Comparison of ENCODE assay signal across 23 cellular contexts in the genomic region with DNA sequence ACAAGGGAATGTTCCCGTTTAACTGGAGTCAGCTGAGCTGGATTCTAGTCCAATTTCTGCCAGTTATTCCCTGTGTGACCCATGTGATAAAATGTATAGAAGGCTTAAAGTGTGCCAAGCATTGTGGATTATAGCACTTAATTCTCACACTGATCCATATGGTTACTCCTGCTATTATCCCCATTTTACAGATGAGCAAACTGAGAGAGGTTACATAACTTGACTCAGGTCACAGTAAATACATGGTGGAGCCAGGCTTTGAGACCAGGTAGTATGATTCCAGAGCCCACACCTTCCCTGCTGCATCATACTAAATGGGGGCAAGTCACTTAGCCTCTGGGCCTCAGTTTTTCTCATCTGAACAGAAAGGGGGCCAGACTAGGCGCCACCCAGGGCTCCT. TPM values are rescaled to one million over a fixed set of nuclear protein-coding genes. Genes with fewer than 3 reads are reported as not detected.
A peak's percentile ranks its signal among the peaks of the same experiment; 100 is the strongest.
DNase-seq lines count a peak whose midpoint lies in the region; ATAC-seq, FAIRE-seq and TF ChIP-seq lines count a peak whose summit lies in the region.
"Had no signal": no experiment of that assay in that cellular context is flagged by ENCODE, and none has a peak within 500 bp of the region (broad histone marks: within the 10 kb centered on the region; RNA-seq: fewer than 3 reads in every experiment).

No MANE protein-coding gene starts in this region.

- TF ChIP-seq CTCF in OCI-LY7 (conservative IDR thresholded peaks at IDR 0.05; ENCODE audit: low read length) (no peak), H1 (IDR thresholded peaks at IDR 0.05; ENCODE audit: control extremely low read depth in 1 of 3, insufficient read depth in 1 of 3, low read depth in 1 of 3, low read length in 3 of 3) (no peak), BE2C (IDR thresholded peaks at IDR 0.05; ENCODE audit: low read depth, low read length) (no peak), GM10248 (IDR thresholded peaks at IDR 0.05; ENCODE audit: control extremely low read depth, extremely low read depth, low read depth, missing control alignments) (no peak)

- no peak for TF ChIP-seq RAD21 in H1 (IDR thresholded peaks at IDR 0.05 in 1 of 2, conservative IDR thresholded peaks at IDR 0.05 in 1 of 2; ENCODE audit: low read depth in 2 of 2, low read length in 2 of 2)

- TF ChIP-seq EP300 in H1 (IDR thresholded peaks at IDR 0.05; ENCODE audit: borderline replicate concordance in 1 of 2, low read depth in 2 of 2, low read length in 2 of 2), result no peak

- H3K4me1 Mint-ChIP-seq in activated naive CD4-positive, alpha-beta T cell treated with anti-CD3 and anti-CD28 coated beads, Interleukin-2, amount 50 U/mL, for 24 hours, result peaks cover 48% of the 10 kb centered on the region

- POLR2A ChIA-PET in OCI-LY7 (lab: Charles Lee), result interaction anchor here (0.9 to 2.2 kb wide), 6 partner anchors 15 to 352 kb away, joined by 3 to 14 read pairs (median 6); a partner anchor contains a TSS
- POLR2A ChIA-PET in H1 (lab: Charles Lee; ENCODE audit: partially characterized antibody), result interaction anchor here (1.1 to 2.0 kb wide), 3 partner anchors 9 to 375 kb away, joined by 3 to 5 read pairs (median 4); a partner anchor contains a TSS
- POLR2A ChIA-PET in GM10248 (lab: Yijun Ruan, JAX), result no interaction called here

- H2BK5ac ChIP-seq in H1 (ENCODE audit: low read depth, low read length), result no peak overlapping the region

- H3K9me3 Mint-ChIP-seq in activated naive CD4-positive, alpha-beta T cell treated with anti-CD3 and anti-CD28 coated beads, Interleukin-2, amount 50 U/mL, for 24 hours, result no peaks in the 10 kb centered on the region
- H3K9me3 Mint-ChIP-seq in activated naive CD4-positive, alpha-beta T cell treated with anti-CD3 and anti-CD28 coated beads, Interleukin-2, amount 50 U/mL, for 72 hours, result peaks cover 0 to 4% of the 10 kb centered on the region in 2 donors
- H3K9me3 Mint-ChIP-seq: activated CD4-positive, alpha-beta T cell treated with anti-CD3 and anti-CD28 coated beads, Interleukin-2, amount 10 ng/mL, durations not matched to agents 24 days and 14 days; dendritic cell treated with granulocyte-macrophage colony-stimulating factor and Interleukin-4, amounts not matched to agents 40 ng/mL and 50 ng/mL, for 4 days had no signal

- H3K9me3 ChIP-seq in OCI-LY7 (ENCODE audit: low read length) (no peaks in the 10 kb centered on the region), H1 (ENCODE audit: insufficient read depth in 2 of 2, low read depth in 1 of 2, low read length in 1 of 2) (no peaks in the 10 kb centered on the region), stomach smooth muscle (ENCODE audit: control insufficient read depth in 2 of 2, low read length in 2 of 2) (no peaks in the 10 kb centered on the region), SJCRH30 (replicated peaks) (no peaks in the 10 kb centered on the region), BE2C (no peaks in the 10 kb centered on the region)
- H3K9me3 ChIP-seq: gastrocnemius medialis, mucosa of descending colon, testis had no signal

- DNase-seq in activated naive CD4-positive, alpha-beta T cell treated with anti-CD3 and anti-CD28 coated beads, Interleukin-2, amount 50 U/mL, for 72 hours (ENCODE audit: low spot score in 2 of 2), result no peak
- DNase-seq in OCI-LY7 (ENCODE audit: low spot score), result no peak
- no peak for DNase-seq in H1 (ENCODE audit: low read depth in 1 of 2, low spot score in 2 of 2)
- no peak for DNase-seq in SJCRH30
- DNase-seq in BE2C, result no peak
- no peak for DNase-seq in GM10248 (ENCODE audit: extremely low spot score)
- DNase-seq: activated CD8-positive, alpha-beta memory T cell treated with anti-CD3 and anti-CD28 coated beads, Interleukin-2, amount 50 U/mL, for 48 hours; activated naive CD4-positive, alpha-beta T cell treated with anti-CD3 and anti-CD28 coated beads, Interleukin-2, amount 50 U/mL, for 16 hours; gastrocnemius medialis; GOT3; mucosa of descending colon; posterior cingulate gyrus; stimulated activated CD8-positive, alpha-beta memory T cell treated with anti-CD3 and anti-CD28 coated beads, Interleukin-4, amount 100 ng/mL, for 48 hours; testis had no signal

- intact Hi-C loops in OCI-LY7 (cut with micrococcal nuclease; ENCODE audit: unreplicated experiment), result loop anchor here (2.0 kb wide), 1 partner anchor 353 kb away; a partner anchor contains a TSS

- FAIRE-seq in H1 (lab: Jason Lieb, UNC), result no peak

- H4K91ac ChIP-seq in H1 (replicated peaks; ENCODE audit: insufficient read length, low read length), result no peak overlapping the region

- H3K9me2 ChIP-seq in OCI-LY7 (ENCODE audit: insufficient read depth, low read length), result no peaks in the 10 kb centered on the region

- no peak overlapping the region for H3K18ac ChIP-seq in H1 (ENCODE audit: extremely low read depth, low read length)

- CTCF ChIA-PET in OCI-LY7 (lab: Charles Lee; ENCODE audit: unreplicated experiment) (no interaction called here), H1 (lab: Charles Lee; ENCODE audit: partially characterized antibody) (interaction anchor here (1.0 to 3.4 kb wide), 3 partner anchors 9 to 53 kb away, joined by 3 to 29 read pairs (median 3); no protein-coding TSS in a partner anchor), GM10248 (lab: Yijun Ruan, JAX) (interaction anchor here (0.9 to 1.9 kb wide), 4 partner anchors 9 to 681 kb away, joined by 3 to 19 read pairs (median 4); no protein-coding TSS in a partner anchor)

- no peak overlapping the region for H4K8ac ChIP-seq in H1 (ENCODE audit: extremely low read depth, insufficient read depth, low read length)

- no peak overlapping the region for H3K23ac ChIP-seq in H1 (ENCODE audit: insufficient read length)

- peaks cover 10% of the 10 kb centered on the region; the same call in 1 of the 2 replicates for H3K79me2 ChIP-seq in OCI-LY7 (ENCODE audit: insufficient read depth, low read depth, low read length)
- no peaks in the 10 kb centered on the region for H3K79me2 ChIP-seq in H1 (ENCODE audit: control insufficient read depth in 1 of 2, insufficient read depth in 2 of 2, low read length in 2 of 2)

- H3K27me3 Mint-ChIP-seq in activated naive CD4-positive, alpha-beta T cell treated with anti-CD3 and anti-CD28 coated beads, Interleukin-2, amount 50 U/mL, for 24 hours, result no peaks in the 10 kb centered on the region
- H3K27me3 Mint-ChIP-seq: activated CD4-positive, alpha-beta T cell treated with anti-CD3 and anti-CD28 coated beads, Interleukin-2, amount 10 ng/mL, durations not matched to agents 24 days and 14 days had no signal

- no peak overlapping the region for H2BK120ac ChIP-seq in H1 (replicated peaks; ENCODE audit: low read depth, low read length)

- H3K9ac ChIP-seq in H1 (replicated peaks in 1 of 4; ENCODE audit: extremely low read depth in 1 of 4, low read depth in 3 of 4, low read length in 3 of 4), result no peak overlapping the region
- no peak overlapping the region for H3K9ac ChIP-seq in stomach smooth muscle (ENCODE audit: low read length in 2 of 2)

- ATAC-seq in activated naive CD4-positive, alpha-beta T cell treated with anti-CD3 and anti-CD28 coated beads, Interleukin-2, amount 50 U/mL, for 72 hours, result no peak
- ATAC-seq: gastrocnemius medialis, left lobe of liver, mucosa of descending colon, SK-N-SH treated with all-trans-retinoic acid at 6 μM for 48 hours had no signal

- H2AK5ac ChIP-seq in H1 (ENCODE audit: low read depth, low read length), result no peak overlapping the region

- no peak overlapping the region for H3K14ac ChIP-seq in H1 (ENCODE audit: insufficient read length)

- H3K27me3 ChIP-seq in H1 (replicated peaks in 1 of 4; ENCODE audit: control insufficient read depth in 3 of 4, extremely low read depth in 1 of 4, insufficient read depth in 3 of 4, low read length in 3 of 4) (0 out of 7 replicates have a peak, but pooled peaks cover 0 to 2% (median 0%) of the 10 kb centered on the region in 4 experiments), stomach smooth muscle (ENCODE audit: control insufficient read depth in 1 of 2, insufficient read depth in 2 of 2, low read length in 2 of 2) (no peaks in the 10 kb centered on the region), SJCRH30 (no peaks in the 10 kb centered on the region), BE2C (no peaks in the 10 kb centered on the region)
- H3K27me3 ChIP-seq: brain microvascular endothelial cell, gastrocnemius medialis, testis had no signal

- H3K36me3 ChIP-seq in OCI-LY7 (ENCODE audit: insufficient read depth, low read length), result 0 out of 2 replicates have a peak, but pooled peaks cover 8% of the 10 kb centered on the region
- no peaks in the 10 kb centered on the region for H3K36me3 ChIP-seq in H1 (ENCODE audit: control insufficient read depth in 2 of 4, insufficient read depth in 4 of 4, low read length in 3 of 4)
- H3K36me3 ChIP-seq in stomach smooth muscle (ENCODE audit: control insufficient read depth in 2 of 2, insufficient read depth in 2 of 2, low read length in 2 of 2), result no peaks in the 10 kb centered on the region
- no peaks in the 10 kb centered on the region for H3K36me3 ChIP-seq in SJCRH30
- no peaks in the 10 kb centered on the region for H3K36me3 ChIP-seq in BE2C
- H3K36me3 ChIP-seq: brain microvascular endothelial cell, gastrocnemius medialis had no signal

- no TSS peak for BruUV-seq in OCI-LY7 (replicated peaks; lab: Mats Ljungman, UMichigan)

- H3K23me2 ChIP-seq in H1 (ENCODE audit: low read depth, low read length), result peaks cover 8% of the 10 kb centered on the region

- peak overlapping the region; percentile 98 for H3K27ac Mint-ChIP-seq in activated naive CD4-positive, alpha-beta T cell treated with anti-CD3 and anti-CD28 coated beads, Interleukin-2, amount 50 U/mL, for 24 hours
- H3K27ac Mint-ChIP-seq in activated naive CD4-positive, alpha-beta T cell treated with anti-CD3 and anti-CD28 coated beads, Interleukin-2, amount 50 U/mL, for 72 hours, result no peak overlapping the region

- H2BK12ac ChIP-seq in H1 (ENCODE audit: low read depth, low read length), result no peak overlapping the region

- H3K4me3 Mint-ChIP-seq in activated naive CD4-positive, alpha-beta T cell treated with anti-CD3 and anti-CD28 coated beads, Interleukin-2, amount 50 U/mL, for 24 hours, result peak overlapping the region; percentile 8
- H3K4me3 Mint-ChIP-seq: dendritic cell treated with granulocyte-macrophage colony-stimulating factor and Interleukin-4, amounts not matched to agents 40 ng/mL and 50 ng/mL, for 4 days had no signal

- H3K4me2 ChIP-seq in OCI-LY7 (ENCODE audit: low read length), result peak overlapping the region; percentile 86
- peak overlapping the region in 1 of 2 experiments; percentile 80; a peak in 1 of 4 replicates for H3K4me2 ChIP-seq in H1 (ENCODE audit: insufficient read depth in 1 of 2, low read depth in 2 of 2, low read length in 2 of 2)

- no peaks in the 10 kb centered on the region for H3K79me1 ChIP-seq in H1 (ENCODE audit: low read depth, low read length)

- no peak overlapping the region for H3K4ac ChIP-seq in H1 (replicated peaks; ENCODE audit: insufficient read length, low read depth, low read length)

- WGBS in H1 (ENCODE audit: extremely low coverage in 1 of 2, insufficient coverage in 1 of 2, insufficient read length in 1 of 2, insufficient replicate concordance in 2 of 2, low coverage in 1 of 2, low lambda C conversion rate in 2 of 2, missing lambda C conversion rate in 1 of 2), 2 experiments, result 90% methylated on average over 2 of the region's 2 CpGs; no CpG with 5 or more reads in 1 of the 2 experiments

- H3K36me3 Mint-ChIP-seq in activated naive CD4-positive, alpha-beta T cell treated with anti-CD3 and anti-CD28 coated beads, Interleukin-2, amount 50 U/mL, for 24 hours, result peaks cover 9% of the 10 kb centered on the region
- H3K36me3 Mint-ChIP-seq in activated naive CD4-positive, alpha-beta T cell treated with anti-CD3 and anti-CD28 coated beads, Interleukin-2, amount 50 U/mL, for 72 hours, result peaks cover 0 to 12% of the 10 kb centered on the region in 2 donors

- TF ChIP-seq POLR2A in H1 (IDR thresholded peaks at IDR 0.05; ENCODE audit: control extremely low read depth in 1 of 2, low read depth in 2 of 2, low read length in 2 of 2), result no peak

- H2BK20ac ChIP-seq in H1 (ENCODE audit: low read length), result no peak overlapping the region

- no peak overlapping the region for H4K5ac ChIP-seq in H1 (ENCODE audit: insufficient read length, low read depth, low read length)

- H3K27ac ChIP-seq in OCI-LY7 (ENCODE audit: low read depth, low read length, poor library complexity, severe bottlenecking) (peak overlapping the region; percentile 9), H1 (ENCODE audit: low read depth, low read length) (no peak overlapping the region), stomach smooth muscle (ENCODE audit: low read length) (peak overlapping the region; percentile 97), SJCRH30 (no peak overlapping the region)
- H3K27ac ChIP-seq: brain microvascular endothelial cell had no signal

- H3K56ac ChIP-seq in H1 (replicated peaks; ENCODE audit: insufficient read length, low read depth, low read length), result no peak overlapping the region

- H2BK15ac ChIP-seq in H1 (ENCODE audit: low read length), result no peak overlapping the region

- H3K4me1 ChIP-seq in OCI-LY7 (ENCODE audit: insufficient read depth, low read length, poor library complexity, severe bottlenecking) (peaks cover 69% of the 10 kb centered on the region), H1 (replicated peaks in 1 of 4; ENCODE audit: control insufficient read depth in 3 of 4, insufficient read depth in 4 of 4, low read length in 3 of 4) (peaks cover 12 to 19% (median 16%) of the 10 kb centered on the region in 4 experiments), stomach smooth muscle (ENCODE audit: control insufficient read depth, insufficient read depth, low read length) (peaks cover 42% of the 10 kb centered on the region), SJCRH30 (peaks cover 15% of the 10 kb centered on the region), BE2C (peaks cover 18% of the 10 kb centered on the region)

- no peak overlapping the region for H2AFZ ChIP-seq in OCI-LY7 (ENCODE audit: low read length)
- no peak overlapping the region for H2AFZ ChIP-seq in H1 (ENCODE audit: low read length)

- no peaks in the 10 kb centered on the region for H4K20me1 ChIP-seq in OCI-LY7 (ENCODE audit: insufficient read depth, low read length)
- no peaks in the 10 kb centered on the region for H4K20me1 ChIP-seq in H1 (replicated peaks in 1 of 2; ENCODE audit: control insufficient read depth in 1 of 2, insufficient read depth in 2 of 2, low read length in 2 of 2)

- peak overlapping the region; percentile 84 for H3K4me3 ChIP-seq in OCI-LY7 (ENCODE audit: low read depth, low read length, poor library complexity, severe bottlenecking)
- no peak overlapping the region for H3K4me3 ChIP-seq in H1 (ENCODE audit: extremely low read depth in 1 of 4, insufficient read depth in 2 of 4, low read depth in 3 of 4, low read length in 4 of 4)
- no peak overlapping the region for H3K4me3 ChIP-seq in stomach smooth muscle (ENCODE audit: low read length in 2 of 2)
- no peak overlapping the region for H3K4me3 ChIP-seq in SJCRH30
- no peak overlapping the region for H3K4me3 ChIP-seq in BE2C (ENCODE audit: low read depth, low read length)
- H3K4me3 ChIP-seq: gastrocnemius medialis, mucosa of descending colon, smooth muscle cell, testis had no signal

RNA-seq across cellular contexts. Expression of a gene that starts 2.0 kb away (rescaled TPM):
- 1 to 10 TPM; 2.0 to 7.2 TPM for total RNA-seq in activated naive CD4-positive, alpha-beta T cell treated with anti-CD3 and anti-CD28 coated beads, Interleukin-2, amount 50 U/mL, for 72 hours
- total RNA-seq in OCI-LY7 (2014; rRNA removed; shearing (Covaris generic)), result 3.4 and 3.5 TPM in 2 replicates
- total RNA-seq in OCI-LY7 (2022), result 11.9 and 12.5 TPM in 2 replicates
- 6.0 and 8.7 TPM in 2 replicates for total RNA-seq in H1 (2021; fragmentation: NEBNext Ultra II Directional; extraction: Animal tissue kit (Norgen Biotek cat#: 25700))
- polyA plus RNA-seq in H1 (2011; rRNA removed), result 8.7 and 10.3 TPM in 2 replicates
- polyA plus RNA-seq in H1 (2011; cell fraction: cytosol; rRNA removed), result 9.7 TPM
- 19.8 TPM for polyA plus RNA-seq in H1 (2011; cell fraction: nucleus; rRNA removed)
- polyA plus RNA-seq in H1 (2012, experiment 1 of 2), result 10.0 to 13.4 TPM (median 11.4 TPM) in 4 replicates
- polyA plus RNA-seq in H1 (2012, experiment 2 of 2), result 4.7 TPM
- polyA plus RNA-seq in H1 (2013, experiment 1 of 2), result 8.4 TPM
- 9.0 TPM for polyA plus RNA-seq in H1 (2013, experiment 2 of 2)
- polyA minus RNA-seq in H1 (2011; rRNA and poly(A)+ RNA removed), result 5.3 and 7.8 TPM in 2 replicates
- 7.1 TPM for polyA minus RNA-seq in H1 (2011; cell fraction: cytosol; rRNA and poly(A)+ RNA removed)
- polyA minus RNA-seq in H1 (2011; cell fraction: nucleus; rRNA and poly(A)+ RNA removed), result 14.8 TPM
- 1.1 and 2.4 TPM in 2 replicates for total RNA-seq in SJCRH30 (2014; rRNA removed; shearing (Covaris generic))
- polyA plus RNA-seq in BE2C (2012; ENCODE audit: insufficient read depth, insufficient read length, low read depth), result 11.0 TPM

RNA-seq across cellular contexts. Expression of a gene that starts 39.1 kb away (rescaled TPM):
- under 1 TPM; 0.36 to 0.60 TPM for total RNA-seq in activated naive CD4-positive, alpha-beta T cell treated with anti-CD3 and anti-CD28 coated beads, Interleukin-2, amount 50 U/mL, for 72 hours
- total RNA-seq in OCI-LY7 (2014; rRNA removed; shearing (Covaris generic)), result 0.41 and 0.75 TPM in 2 replicates
- 0.46 and 0.90 TPM in 2 replicates for total RNA-seq in OCI-LY7 (2022)
- not detected in 2 replicates for total RNA-seq in H1 (2021; fragmentation: NEBNext Ultra II Directional; extraction: Animal tissue kit (Norgen Biotek cat#: 25700))
- 0.05 and 0.06 TPM in 2 replicates for polyA plus RNA-seq in H1 (2011; rRNA removed)
- 0.04 TPM for polyA plus RNA-seq in H1 (2011; cell fraction: cytosol; rRNA removed)
- 0.43 TPM for polyA plus RNA-seq in H1 (2011; cell fraction: nucleus; rRNA removed)
- 0.06 to 0.32 TPM (median 0.09 TPM) in 3 of 4 replicates, not detected in the other for polyA plus RNA-seq in H1 (2012, experiment 1 of 2)
- polyA plus RNA-seq in H1 (2012, experiment 2 of 2), result not detected
- polyA plus RNA-seq in H1 (2013, experiment 1 of 2), result 0.04 TPM
- polyA plus RNA-seq in H1 (2013, experiment 2 of 2), result 0.02 TPM
- polyA minus RNA-seq in H1 (2011; rRNA and poly(A)+ RNA removed), result 0.28 and 0.29 TPM in 2 replicates
- polyA minus RNA-seq in H1 (2011; cell fraction: cytosol; rRNA and poly(A)+ RNA removed), result not detected
- 0.30 TPM for polyA minus RNA-seq in H1 (2011; cell fraction: nucleus; rRNA and poly(A)+ RNA removed)
- total RNA-seq in SJCRH30 (2014; rRNA removed; shearing (Covaris generic)), result not detected in 2 replicates
- not detected for polyA plus RNA-seq in BE2C (2012; ENCODE audit: insufficient read depth, insufficient read length, low read depth)
- polyA plus RNA-seq: esophagus had no signal

RNA-seq across cellular contexts. Expression of a gene that starts 55.8 kb away (rescaled TPM):
- total RNA-seq in activated naive CD4-positive, alpha-beta T cell treated with anti-CD3 and anti-CD28 coated beads, Interleukin-2, amount 50 U/mL, for 72 hours, result not detected
- not detected in 2 replicates for total RNA-seq in OCI-LY7 (2014; rRNA removed; shearing (Covaris generic))
- not detected in 2 replicates for total RNA-seq in OCI-LY7 (2022)
- total RNA-seq in H1 (2021; fragmentation: NEBNext Ultra II Directional; extraction: Animal tissue kit (Norgen Biotek cat#: 25700)), result not detected in 2 replicates
- polyA plus RNA-seq in H1 (2011; rRNA removed), result not detected in 2 replicates
- polyA plus RNA-seq in H1 (2011; cell fraction: cytosol; rRNA removed), result not detected
- polyA plus RNA-seq in H1 (2011; cell fraction: nucleus; rRNA removed), result not detected
- polyA plus RNA-seq in H1 (2012, experiment 1 of 2), result not detected in 4 replicates
- not detected for polyA plus RNA-seq in H1 (2012, experiment 2 of 2)
- not detected for polyA plus RNA-seq in H1 (2013, experiment 1 of 2)
- not detected for polyA plus RNA-seq in H1 (2013, experiment 2 of 2)
- polyA minus RNA-seq in H1 (2011; rRNA and poly(A)+ RNA removed), result not detected in 2 replicates
- polyA minus RNA-seq in H1 (2011; cell fraction: cytosol; rRNA and poly(A)+ RNA removed), result not detected
- polyA minus RNA-seq in H1 (2011; cell fraction: nucleus; rRNA and poly(A)+ RNA removed), result not detected
- not detected in 2 replicates for total RNA-seq in SJCRH30 (2014; rRNA removed; shearing (Covaris generic))
- polyA plus RNA-seq in BE2C (2012; ENCODE audit: insufficient read depth, insufficient read length, low read depth), result not detected
- total RNA-seq: activated CD4-positive, alpha-beta T cell treated with anti-CD3 and anti-CD28 coated beads, Interleukin-2, amount 10 ng/mL, durations not matched to agents 24 days and 14 days; gastrocnemius medialis; left lobe of liver; mucosa of descending colon; smooth muscle cell had no signal
- polyA plus RNA-seq: esophagus, smooth muscle cell had no signal

Comparison
In these comparisons a context has a peak if more than half of its experiments do, and no peak if none do; other contexts are left out.
1. H3K27ac ChIP-seq: peak in OCI-LY7 (single experiment) and stomach smooth muscle (single experiment); none in H1 (single experiment) and SJCRH30 (single experiment).